In genomic region chr17:6454495-6455320, GRCh38 we compare ENCODE assay signal across 1 cellular context.
TF ChIP-seq lines count a peak whose summit lies in the region.

No MANE protein-coding gene starts in this region.

TF ChIP-seq in endothelial cell of umbilical vein, 7 proteins besides CTCF, POLR2A, EP300 and RAD21 (continued from another document):
- TF ChIP-seq POLR2AphosphoS5 (IDR thresholded peaks at IDR 0.05; ENCODE audit: insufficient read depth, low read depth, low read length), result no peak
- no peak for TF ChIP-seq GATA2 (IDR thresholded peaks at IDR 0.05; ENCODE audit: insufficient read depth, insufficient read length, low read depth, low read length)
